ENCODE assay signal across 15 cellular contexts in the genomic region with DNA sequence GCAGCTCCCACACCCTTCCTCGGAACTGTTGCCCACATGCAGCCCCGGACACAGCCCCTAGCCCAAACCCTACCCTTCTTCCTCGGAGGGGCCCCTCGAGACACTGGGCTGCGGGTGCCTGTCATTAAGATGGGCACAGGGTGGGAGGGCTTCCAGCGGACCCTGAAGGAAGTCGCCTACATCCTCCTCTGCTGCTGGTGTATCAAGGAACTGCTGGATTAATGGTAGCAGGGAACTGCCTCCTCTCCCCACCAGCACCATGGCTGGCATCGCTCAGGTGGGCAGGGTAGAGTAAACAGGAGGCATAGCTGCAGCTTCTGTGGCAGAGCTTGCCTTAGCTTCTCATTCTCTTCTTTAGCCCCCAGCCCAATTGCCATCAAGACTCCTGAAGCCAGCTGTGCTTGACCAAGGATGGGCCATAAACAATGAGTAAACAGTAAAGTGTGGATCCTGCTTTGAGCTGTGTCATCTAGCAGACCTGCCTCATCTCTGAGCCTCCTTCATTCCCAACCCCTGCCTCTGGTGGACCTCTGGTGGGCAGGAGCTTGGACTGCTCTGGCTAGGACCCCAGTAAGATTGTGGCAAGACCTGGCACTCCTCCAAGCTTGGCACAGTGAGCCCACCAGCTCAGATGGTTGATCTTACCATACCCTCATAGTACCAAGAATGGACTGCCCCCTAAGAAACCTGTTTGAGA. TPM values are rescaled to one million over a fixed set of nuclear protein-coding genes. Genes with fewer than 3 reads are reported as not detected.
A peak's percentile ranks its signal among the peaks of the same experiment; 100 is the strongest.
DNase-seq lines count a peak whose midpoint lies in the region; ATAC-seq and TF ChIP-seq lines count a peak whose summit lies in the region.
"Had no signal": no experiment of that assay in that cellular context is flagged by ENCODE, and none has a peak within 500 bp of the region (broad histone marks: within the 10 kb centered on the region; RNA-seq: fewer than 3 reads in every experiment).

A gene with protein sequence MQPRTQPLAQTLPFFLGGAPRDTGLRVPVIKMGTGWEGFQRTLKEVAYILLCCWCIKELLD (plus strand): TSS at position 15 of the 697 bp plus-strand sequence. CDS start 22 bp downstream, at position 37.

- intact Hi-C loops in activated T-helper 2 cell treated with anti-CD3 and anti-CD28 coated beads, Interferon-gamma antibody, Interleukin-2, Interleukin-4, amounts not matched to agents 10 μg/mL and 5 μg/mL and 100 μg/mL, durations not matched to agents 14 hours and 24 hours and 36 hours (cut with micrococcal nuclease), result no loop called here

- peaks cover 12% of the 10 kb centered on the region for H3K36me3 ChIP-seq in CD8-positive, alpha-beta memory T cell (ENCODE audit: insufficient read depth, low read length)
- H3K36me3 ChIP-seq in neural progenitor cell, result peaks cover 3% of the 10 kb centered on the region

- H3K9me3 ChIP-seq in CD8-positive, alpha-beta memory T cell (ENCODE audit: low read length), result no peaks in the 10 kb centered on the region
- H3K9me3 ChIP-seq in neural progenitor cell (ENCODE audit: low read depth), result no peaks in the 10 kb centered on the region
- H3K9me3 ChIP-seq: heart right ventricle had no signal

- no peak for TF ChIP-seq CTCF in neural progenitor cell (IDR thresholded peaks at IDR 0.05)

- no peaks in the 10 kb centered on the region for H3K9me3 Mint-ChIP-seq in CD8-positive, alpha-beta memory T cell
- H3K9me3 Mint-ChIP-seq in IgD-negative memory B cell, result no peaks in the 10 kb centered on the region
- no peaks in the 10 kb centered on the region for H3K9me3 Mint-ChIP-seq in activated T-helper 2 cell treated with anti-CD3 and anti-CD28 coated beads, Interferon-gamma antibody, Interleukin-2, Interleukin-4, amounts not matched to agents 10 μg/mL and 5 μg/mL and 100 μg/mL, durations not matched to agents 14 hours and 24 hours and 36 hours
- no peaks in the 10 kb centered on the region for H3K9me3 Mint-ChIP-seq in neural progenitor cell

- peak in 1 of 5 donors; percentile 43 for DNase-seq in CD8-positive, alpha-beta memory T cell
- DNase-seq in activated T-helper 2 cell treated with anti-CD3 and anti-CD28 coated beads, Interferon-gamma antibody, Interleukin-2, Interleukin-4, amounts not matched to agents 10 μg/mL and 5 μg/mL and 100 μg/mL, durations not matched to agents 14 hours and 24 hours and 36 hours (ENCODE audit: low spot score), result no peak
- DNase-seq in neural progenitor cell (ENCODE audit: low spot score) (no peak), NOMO-1 treated with DMSO at 0.1 percent for 48 hours (lab: John Stamatoyannopoulos, UW; ENCODE audit: unreplicated experiment) (no peak), AG08396 (ENCODE audit: low spot score) (no peak)
- DNase-seq: CD4-positive, alpha-beta memory T cell; heart right ventricle; kidney glomerular epithelial cell; NCI-H774; stimulated activated CD4-positive, alpha-beta T cell treated with anti-CD3 and anti-CD28 coated beads, Interleukin-4, amount 100 ng/mL, for 1 hour had no signal

- H3K4me1 Mint-ChIP-seq in CD8-positive, alpha-beta memory T cell, result peaks cover 16 to 24% (median 19%) of the 10 kb centered on the region in 3 donors
- H3K4me1 Mint-ChIP-seq in IgD-negative memory B cell, result peaks cover 7 to 14% (median 10%) of the 10 kb centered on the region in 3 donors
- peaks cover 26% of the 10 kb centered on the region for H3K4me1 Mint-ChIP-seq in activated T-helper 2 cell treated with anti-CD3 and anti-CD28 coated beads, Interferon-gamma antibody, Interleukin-2, Interleukin-4, amounts not matched to agents 10 μg/mL and 5 μg/mL and 100 μg/mL, durations not matched to agents 14 hours and 24 hours and 36 hours (ENCODE audit: low read depth)
- H3K4me1 Mint-ChIP-seq in neural progenitor cell, result peaks cover 21% of the 10 kb centered on the region

- H3K27ac ChIP-seq in CD8-positive, alpha-beta memory T cell (ENCODE audit: low read depth, low read length), result peak within 1 kb of the TSS; percentile 32
- no peak within 1 kb of the TSS for H3K27ac ChIP-seq in neural progenitor cell
- H3K27ac ChIP-seq: heart right ventricle had no signal

- H3F3A ChIP-seq in neural progenitor cell (ENCODE audit: low read depth), result peaks cover 19% of the 10 kb centered on the region

- H2AFZ ChIP-seq in neural progenitor cell (replicated peaks), result no peak within 1 kb of the TSS

- no peaks in the 10 kb centered on the region for H3K27me3 Mint-ChIP-seq in CD8-positive, alpha-beta memory T cell
- no peaks in the 10 kb centered on the region for H3K27me3 Mint-ChIP-seq in IgD-negative memory B cell
- H3K27me3 Mint-ChIP-seq in activated T-helper 2 cell treated with anti-CD3 and anti-CD28 coated beads, Interferon-gamma antibody, Interleukin-2, Interleukin-4, amounts not matched to agents 10 μg/mL and 5 μg/mL and 100 μg/mL, durations not matched to agents 14 hours and 24 hours and 36 hours (ENCODE audit: low read depth), result no peaks in the 10 kb centered on the region
- H3K27me3 Mint-ChIP-seq in neural progenitor cell (ENCODE audit: insufficient read depth, low read depth), result peaks cover 18% of the 10 kb centered on the region
- H3K27me3 Mint-ChIP-seq: CD4-positive, alpha-beta memory T cell had no signal

- H3K36me3 Mint-ChIP-seq in CD8-positive, alpha-beta memory T cell, result peaks cover 4 to 33% (median 5%) of the 10 kb centered on the region in 3 donors
- peaks cover 2% of the 10 kb centered on the region for H3K36me3 Mint-ChIP-seq in IgD-negative memory B cell
- peaks cover 14% of the 10 kb centered on the region for H3K36me3 Mint-ChIP-seq in activated T-helper 2 cell treated with anti-CD3 and anti-CD28 coated beads, Interferon-gamma antibody, Interleukin-2, Interleukin-4, amounts not matched to agents 10 μg/mL and 5 μg/mL and 100 μg/mL, durations not matched to agents 14 hours and 24 hours and 36 hours (ENCODE audit: low read depth)
- H3K36me3 Mint-ChIP-seq in neural progenitor cell, result peaks cover 9% of the 10 kb centered on the region

- CTCF ChIA-PET in CD8-positive, alpha-beta memory T cell (lab: Charles Lee), result interaction anchor here (0.5 to 13.6 kb wide), 8 partner anchors 8 to 67 kb away, joined by 3 to 207 read pairs (median 3); a partner anchor contains a TSS

- peak within 1 kb of the TSS in 4 of 8 donors; percentile 13 to 52 (median 36) for H3K27ac Mint-ChIP-seq in CD8-positive, alpha-beta memory T cell
- H3K27ac Mint-ChIP-seq in IgD-negative memory B cell, result peak within 1 kb of the TSS in 2 of 3 donors; percentile 10 to 62
- H3K27ac Mint-ChIP-seq in activated T-helper 2 cell treated with anti-CD3 and anti-CD28 coated beads, Interferon-gamma antibody, Interleukin-2, Interleukin-4, amounts not matched to agents 10 μg/mL and 5 μg/mL and 100 μg/mL, durations not matched to agents 14 hours and 24 hours and 36 hours, result peak within 1 kb of the TSS; percentile 31
- peak within 1 kb of the TSS; percentile 85 for H3K27ac Mint-ChIP-seq in neural progenitor cell
- H3K27ac Mint-ChIP-seq: activated naive CD8-positive, alpha-beta T cell had no signal

- ATAC-seq in GM21619 (IDR thresholded peaks at IDR 0.05; ENCODE audit: unreplicated experiment), result no peak
- no peak for ATAC-seq in HG02981 (IDR thresholded peaks at IDR 0.05; ENCODE audit: unreplicated experiment)

- peak within 1 kb of the TSS in 1 of 7 donors; percentile 9 for H3K4me3 Mint-ChIP-seq in CD8-positive, alpha-beta memory T cell
- no peak within 1 kb of the TSS for H3K4me3 Mint-ChIP-seq in IgD-negative memory B cell
- no peak within 1 kb of the TSS for H3K4me3 Mint-ChIP-seq in activated T-helper 2 cell treated with anti-CD3 and anti-CD28 coated beads, Interferon-gamma antibody, Interleukin-2, Interleukin-4, amounts not matched to agents 10 μg/mL and 5 μg/mL and 100 μg/mL, durations not matched to agents 14 hours and 24 hours and 36 hours (ENCODE audit: low read depth)
- H3K4me3 Mint-ChIP-seq in neural progenitor cell, result no peak within 1 kb of the TSS
- H3K4me3 Mint-ChIP-seq: activated naive CD8-positive, alpha-beta T cell had no signal

- H3K79me2 ChIP-seq in neural progenitor cell (ENCODE audit: low read depth), result peaks cover 8% of the 10 kb centered on the region

- peaks cover 12% of the 10 kb centered on the region for H3K4me1 ChIP-seq in CD8-positive, alpha-beta memory T cell (ENCODE audit: insufficient read depth, low read length)
- peaks cover under 1% of the 10 kb centered on the region for H3K4me1 ChIP-seq in neural progenitor cell

- no peak within 1 kb of the TSS for H3K9ac ChIP-seq in neural progenitor cell

- no peaks in the 10 kb centered on the region for H3K27me3 ChIP-seq in CD8-positive, alpha-beta memory T cell (ENCODE audit: insufficient read depth, low read length, poor library complexity, severe bottlenecking)
- no peaks in the 10 kb centered on the region for H3K27me3 ChIP-seq in neural progenitor cell
- H3K27me3 ChIP-seq: heart right ventricle had no signal

- POLR2A ChIA-PET in CD8-positive, alpha-beta memory T cell (lab: Charles Lee), result interaction anchor here (2.3 kb wide), 1 partner anchor 10 kb away, joined by 7 read pairs; a partner anchor contains a TSS

- H3K4me3 ChIP-seq in CD8-positive, alpha-beta memory T cell (ENCODE audit: low read length), result no peak within 1 kb of the TSS
- no peak within 1 kb of the TSS for H3K4me3 ChIP-seq in neural progenitor cell
- H3K4me3 ChIP-seq: heart right ventricle had no signal

- H3K4me2 ChIP-seq in neural progenitor cell, result no peak within 1 kb of the TSS

- H4K20me1 ChIP-seq in neural progenitor cell (ENCODE audit: low read depth), result peaks cover 14% of the 10 kb centered on the region

RNA-seq across cellular contexts. Expression of the gene that starts here (rescaled TPM):
- total RNA-seq in CD8-positive, alpha-beta memory T cell, result under 1 TPM; 0.62 to 0.72 TPM
- polyA plus RNA-seq in CD8-positive, alpha-beta memory T cell, result not detected
- not detected for polyA plus RNA-seq in IgD-negative memory B cell
- 0.48 and 2.0 TPM in 2 replicates for total RNA-seq in activated T-helper 2 cell treated with anti-CD3 and anti-CD28 coated beads, Interferon-gamma antibody, Interleukin-2, Interleukin-4, amounts not matched to agents 10 μg/mL and 5 μg/mL and 100 μg/mL, durations not matched to agents 14 hours and 24 hours and 36 hours
- total RNA-seq in neural progenitor cell (ENCODE audit: low replicate concordance), result not detected in 2 replicates
- total RNA-seq: heart right ventricle, myocyte had no signal
- polyA plus RNA-seq: CD4-positive, alpha-beta memory T cell; heart right ventricle had no signal
